In genomic region chr13:21231426-21231945, GRCh38 we compare ENCODE assay signal across 18 cellular contexts. TPM values are rescaled to one million over a fixed set of nuclear protein-coding genes. Genes with fewer than 3 reads are reported as not detected.
"Had no signal": no experiment of that assay in that cellular context is flagged by ENCODE, and none has a peak within 500 bp of the region (broad histone marks: within the 10 kb centered on the region; RNA-seq: fewer than 3 reads in every experiment).

No MANE protein-coding gene starts in this region.

- H3K36me3 ChIP-seq: ascending aorta, breast epithelium, esophagus squamous epithelium, suprapubic skin, tibial nerve had no signal

- H3K4me1 ChIP-seq: ascending aorta, breast epithelium, esophagus squamous epithelium, parathyroid adenoma, tibial nerve had no signal

- DNase-seq: activated CD4-positive, alpha-beta T cell treated with anti-CD3 and anti-CD28 coated beads for 48 hours; activated gamma-delta T cell treated with Interleukin-2 at 50 U/mL for 16 hours; activated T-cell treated with anti-CD3 and anti-CD28 coated beads, Interleukin-2, amount 50 U/mL, for 1 hour; esophagus squamous epithelium; left colon; mesenchymal stem cell; nephron progenitor cell; nucleus accumbens; stimulated activated CD4-positive, alpha-beta T cell treated with anti-CD3 and anti-CD28 coated beads, Interleukin-12 subunit alpha, Interleukin-12 subunit beta, amount 100 ng/mL, for 4 hours; stimulated activated naive CD8-positive, alpha-beta T cell treated with anti-CD3 and anti-CD28 coated beads, Interleukin-15, amount 100 ng/mL, for 72 hours; T1000 had no signal

- ATAC-seq: left colon had no signal

- H2AFZ ChIP-seq: parathyroid adenoma had no signal

- H3K27me3 ChIP-seq: ascending aorta, breast epithelium, tibial nerve had no signal

- H3K27ac Mint-ChIP-seq: activated naive CD4-positive, alpha-beta T cell treated with anti-CD3 and anti-CD28 coated beads, Interleukin-2, amount 50 U/mL, for 24 hours; nephron progenitor cell had no signal

- H3K27ac ChIP-seq: ascending aorta, coronary artery, esophagus squamous epithelium, parathyroid adenoma, suprapubic skin, tibial nerve had no signal

- H3K36me3 Mint-ChIP-seq: activated naive CD4-positive, alpha-beta T cell treated with anti-CD3 and anti-CD28 coated beads, Interleukin-2, amount 50 U/mL, for 24 hours had no signal

- H3K79me2 ChIP-seq: parathyroid adenoma had no signal

- H3K9ac ChIP-seq: parathyroid adenoma had no signal

- H3K9me3 ChIP-seq: ascending aorta, breast epithelium, esophagus squamous epithelium, suprapubic skin, tibial nerve had no signal

- H3K4me3 ChIP-seq: ascending aorta, coronary artery, esophagus squamous epithelium, suprapubic skin, tibial nerve had no signal

- H3K9me3 Mint-ChIP-seq: activated naive CD4-positive, alpha-beta T cell treated with anti-CD3 and anti-CD28 coated beads, Interleukin-2, amount 50 U/mL, for 24 hours; nephron progenitor cell; stimulated activated naive CD8-positive, alpha-beta T cell treated with anti-CD3 and anti-CD28 coated beads, Interleukin-15, amount 100 ng/mL, for 72 hours had no signal

RNA-seq across cellular contexts. Expression of gene SKA3, which starts 55.1 kb away (rescaled TPM):
- total RNA-seq: ascending aorta had no signal
